In genomic region chr19:17590780-17591688, GRCh38 we compare ENCODE assay signal across 20 cellular contexts. TPM values are rescaled to one million over a fixed set of nuclear protein-coding genes. Genes with fewer than 3 reads are reported as not detected.
DNase-seq lines count a peak whose midpoint lies in the region; ATAC-seq and TF ChIP-seq lines count a peak whose summit lies in the region.
"Had no signal": no experiment of that assay in that cellular context is flagged by ENCODE, and none has a peak within 500 bp of the region (broad histone marks: within the 10 kb centered on the region; RNA-seq: fewer than 3 reads in every experiment).

No MANE protein-coding gene starts in this region.

- H3F3A ChIP-seq in GM23248 (ENCODE audit: insufficient read depth) = no peaks in the 10 kb centered on the region

- H3K9me3 Mint-ChIP-seq in activated T-cell treated with anti-CD3 and anti-CD28 coated beads, Interleukin-2, amount 50 U/mL, for 4 hours = no peaks in the 10 kb centered on the region
- H3K9me3 Mint-ChIP-seq in MCF 10A (ENCODE audit: unreplicated experiment) = no peaks in the 10 kb centered on the region
- H3K9me3 Mint-ChIP-seq: CD8-positive, alpha-beta T cell had no signal

- 55 to 58% methylated on average over 11 of the region's 11 CpGs for WGBS in GM23248 (ENCODE audit: low coverage in 1 of 2, low lambda C conversion rate in 2 of 2, missing lambda C conversion rate in 2 of 2), 2 experiments

- H2AFZ ChIP-seq in GM23248 (no peak overlapping the region), osteoblast (ENCODE audit: low read length) (no peak overlapping the region)

- H3K27ac Mint-ChIP-seq in MCF 10A (ENCODE audit: low read depth, unreplicated experiment) = no peak overlapping the region
- H3K27ac Mint-ChIP-seq: CD8-positive, alpha-beta T cell had no signal

- no peak for TF ChIP-seq RAD21 in Ishikawa (IDR thresholded peaks at IDR 0.05; ENCODE audit: low read depth)

- H3K36me3 ChIP-seq in GM23248 (ENCODE audit: low read depth) = no peaks in the 10 kb centered on the region
- H3K36me3 ChIP-seq in osteoblast (ENCODE audit: insufficient read depth, low read length) = no peaks in the 10 kb centered on the region
- H3K36me3 ChIP-seq: BLaER1 treated with 17β-estradiol and CSF1 and Interleukin-3, amounts not matched to agents 10 nM and 100 nM; Peyer's patch had no signal

- H4K20me1 ChIP-seq in GM23248 (ENCODE audit: insufficient read depth) = no peaks in the 10 kb centered on the region
- no peaks in the 10 kb centered on the region for H4K20me1 ChIP-seq in osteoblast (ENCODE audit: insufficient read depth, low read length)
- H4K20me1 ChIP-seq: BLaER1 treated with 17β-estradiol and CSF1 and Interleukin-3, amounts not matched to agents 10 nM and 100 nM had no signal

- no peak overlapping the region for H3K9ac ChIP-seq in GM23248
- H3K9ac ChIP-seq: BLaER1 treated with 17β-estradiol and CSF1 and Interleukin-3, amounts not matched to agents 10 nM and 100 nM had no signal

- H3K36me3 Mint-ChIP-seq in activated T-cell treated with anti-CD3 and anti-CD28 coated beads, Interleukin-2, amount 50 U/mL, for 4 hours (ENCODE audit: insufficient read depth) = no peaks in the 10 kb centered on the region
- no peaks in the 10 kb centered on the region for H3K36me3 Mint-ChIP-seq in MCF 10A (ENCODE audit: insufficient read depth, unreplicated experiment)
- H3K36me3 Mint-ChIP-seq: CD8-positive, alpha-beta T cell had no signal

- CTCF ChIA-PET in MCF 10A (lab: Yijun Ruan, JAX) = interaction anchor here (0.6 kb wide), 1 partner anchor 186 kb away, joined by 5 read pairs; no protein-coding TSS in a partner anchor

- POLR2A ChIA-PET in MCF 10A (lab: Yijun Ruan, JAX) = no interaction called here

- peak; percentile 80 to 84 for ATAC-seq in activated T-cell treated with anti-CD3 and anti-CD28 coated beads, Interleukin-2, amount 50 U/mL, for 4 hours
- ATAC-seq: CD8-positive, alpha-beta T cell; Right ventricle myocardium inferior had no signal

- H3K4me3 ChIP-seq in GM23248 (no peak overlapping the region), osteoblast (ENCODE audit: insufficient read depth, low read length) (no peak overlapping the region)
- H3K4me3 ChIP-seq: BLaER1 treated with 17β-estradiol and CSF1 and Interleukin-3, amounts not matched to agents 10 nM and 100 nM; Peyer's patch had no signal

- no peaks in the 10 kb centered on the region for H3K4me1 Mint-ChIP-seq in activated T-cell treated with anti-CD3 and anti-CD28 coated beads, Interleukin-2, amount 50 U/mL, for 4 hours (ENCODE audit: low read depth)
- H3K4me1 Mint-ChIP-seq in MCF 10A (ENCODE audit: insufficient read depth, unreplicated experiment) = no peaks in the 10 kb centered on the region

- in situ Hi-C loops in GM23248 (cut with MboI) = no loop called here

- no peak overlapping the region for H3K4me2 ChIP-seq in GM23248 (ENCODE audit: unreplicated experiment)
- no peak overlapping the region for H3K4me2 ChIP-seq in osteoblast (ENCODE audit: insufficient read depth, low read length)

- H3K4me3 Mint-ChIP-seq in activated T-cell treated with anti-CD3 and anti-CD28 coated beads, Interleukin-2, amount 50 U/mL, for 4 hours = no peak overlapping the region
- H3K4me3 Mint-ChIP-seq in MCF 10A (ENCODE audit: unreplicated experiment) = no peak overlapping the region
- H3K4me3 Mint-ChIP-seq: CD8-positive, alpha-beta T cell had no signal

- H3K79me2 ChIP-seq in GM23248 (ENCODE audit: insufficient read depth) = no peaks in the 10 kb centered on the region
- H3K79me2 ChIP-seq in osteoblast (ENCODE audit: insufficient read depth, low read length) = no peaks in the 10 kb centered on the region

- no peaks in the 10 kb centered on the region for H3K27me3 ChIP-seq in GM23248 (replicated peaks; ENCODE audit: insufficient read depth)
- H3K27me3 ChIP-seq in osteoblast (ENCODE audit: insufficient read depth, low read length) = peaks cover 7% of the 10 kb centered on the region
- H3K27me3 ChIP-seq: BLaER1 treated with 17β-estradiol and CSF1 and Interleukin-3, amounts not matched to agents 10 nM and 100 nM; Peyer's patch had no signal

- no peak overlapping the region for H3K27ac ChIP-seq in GM23248
- H3K27ac ChIP-seq in osteoblast (ENCODE audit: low read depth, low read length) = no peak overlapping the region
- H3K27ac ChIP-seq: BLaER1 treated with 17β-estradiol and CSF1 and Interleukin-3, amounts not matched to agents 10 nM and 100 nM; Peyer's patch had no signal

- BruUV-seq in MCF 10A (replicated peaks; lab: Mats Ljungman, UMichigan) = no TSS peak

- no peaks in the 10 kb centered on the region for H3K4me1 ChIP-seq in GM23248 (ENCODE audit: insufficient read depth)
- no peaks in the 10 kb centered on the region for H3K4me1 ChIP-seq in osteoblast (ENCODE audit: insufficient read depth, low read length)
- H3K4me1 ChIP-seq: Peyer's patch had no signal

- peaks cover 25% of the 10 kb centered on the region for H3K27me3 Mint-ChIP-seq in activated T-cell treated with anti-CD3 and anti-CD28 coated beads, Interleukin-2, amount 50 U/mL, for 4 hours (ENCODE audit: low read depth)
- H3K27me3 Mint-ChIP-seq in MCF 10A (ENCODE audit: insufficient read depth, unreplicated experiment) = peaks cover 11% of the 10 kb centered on the region

- TF ChIP-seq EP300 in Ishikawa (IDR thresholded peaks at IDR 0.05; ENCODE audit: borderline replicate concordance) = no peak

- no peak for DNase-seq in activated T-cell treated with anti-CD3 and anti-CD28 coated beads, Interleukin-2, amount 50 U/mL, for 4 hours
- DNase-seq in activated T-cell treated with anti-CD3 and anti-CD28 coated beads, Interleukin-2, amount 50 U/mL, for 1 hour = no peak
- DNase-seq in GM23248 (peak; percentile 11), osteoblast (ENCODE audit: insufficient read length, low spot score, missing footprints) (peak; percentile 69), NCI-H1092 (lab: John Stamatoyannopoulos, UW) (no peak), MCF 10A (ENCODE audit: unreplicated experiment) (no peak)
- DNase-seq: Calu3; CD8-positive, alpha-beta T cell; IMR-90; Kasumi-1; MM.1S; NCI-H187; NCI-H446; NCI-H526 treated with DMSO at 0.1 percent for 48 hours; NK-92 treated with Interleukin-12 subunit alpha and Interleukin-12 subunit beta, amount 100 ng/mL, for 24 hours; Peyer's patch; SW 1271 had no signal

- intact Hi-C loops in MCF 10A (cut with micrococcal nuclease) = no loop called here

- H3K9me3 ChIP-seq in GM23248 (ENCODE audit: low read depth) = no peaks in the 10 kb centered on the region
- no peaks in the 10 kb centered on the region for H3K9me3 ChIP-seq in osteoblast (ENCODE audit: low read depth, low read length)
- H3K9me3 ChIP-seq: BLaER1 treated with 17β-estradiol and CSF1 and Interleukin-3, amounts not matched to agents 10 nM and 100 nM; Peyer's patch had no signal

- H3K9me2 ChIP-seq in GM23248 (ENCODE audit: insufficient read depth) = no peaks in the 10 kb centered on the region

- TF ChIP-seq CTCF in osteoblast (IDR thresholded peaks at IDR 0.05; ENCODE audit: extremely low read depth, low read depth, low read length) = no peak
- TF ChIP-seq CTCF in MCF 10A (IDR thresholded peaks at IDR 0.05; ENCODE audit: unreplicated experiment) = no peak

TF ChIP-seq in Ishikawa, 13 proteins besides CTCF, POLR2A, EP300 and RAD21:
- peak; percentile 66 for TF ChIP-seq NFIC (IDR thresholded peaks at IDR 0.05)
- TF ChIP-seq, protein P1, sequence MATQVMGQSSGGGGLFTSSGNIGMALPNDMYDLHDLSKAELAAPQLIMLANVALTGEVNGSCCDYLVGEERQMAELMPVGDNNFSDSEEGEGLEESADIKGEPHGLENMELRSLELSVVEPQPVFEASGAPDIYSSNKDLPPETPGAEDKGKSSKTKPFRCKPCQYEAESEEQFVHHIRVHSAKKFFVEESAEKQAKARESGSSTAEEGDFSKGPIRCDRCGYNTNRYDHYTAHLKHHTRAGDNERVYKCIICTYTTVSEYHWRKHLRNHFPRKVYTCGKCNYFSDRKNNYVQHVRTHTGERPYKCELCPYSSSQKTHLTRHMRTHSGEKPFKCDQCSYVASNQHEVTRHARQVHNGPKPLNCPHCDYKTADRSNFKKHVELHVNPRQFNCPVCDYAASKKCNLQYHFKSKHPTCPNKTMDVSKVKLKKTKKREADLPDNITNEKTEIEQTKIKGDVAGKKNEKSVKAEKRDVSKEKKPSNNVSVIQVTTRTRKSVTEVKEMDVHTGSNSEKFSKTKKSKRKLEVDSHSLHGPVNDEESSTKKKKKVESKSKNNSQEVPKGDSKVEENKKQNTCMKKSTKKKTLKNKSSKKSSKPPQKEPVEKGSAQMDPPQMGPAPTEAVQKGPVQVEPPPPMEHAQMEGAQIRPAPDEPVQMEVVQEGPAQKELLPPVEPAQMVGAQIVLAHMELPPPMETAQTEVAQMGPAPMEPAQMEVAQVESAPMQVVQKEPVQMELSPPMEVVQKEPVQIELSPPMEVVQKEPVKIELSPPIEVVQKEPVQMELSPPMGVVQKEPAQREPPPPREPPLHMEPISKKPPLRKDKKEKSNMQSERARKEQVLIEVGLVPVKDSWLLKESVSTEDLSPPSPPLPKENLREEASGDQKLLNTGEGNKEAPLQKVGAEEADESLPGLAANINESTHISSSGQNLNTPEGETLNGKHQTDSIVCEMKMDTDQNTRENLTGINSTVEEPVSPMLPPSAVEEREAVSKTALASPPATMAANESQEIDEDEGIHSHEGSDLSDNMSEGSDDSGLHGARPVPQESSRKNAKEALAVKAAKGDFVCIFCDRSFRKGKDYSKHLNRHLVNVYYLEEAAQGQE (IDR thresholded peaks at IDR 0.05; ENCODE audit: low read depth) = no peak

RNA-seq across cellular contexts. Expression of gene COLGALT1, which starts 35.6 kb away (rescaled TPM):
- 100 to 1,000 TPM; 121 to 148 (median 139) TPM for total RNA-seq in activated T-cell treated with anti-CD3 and anti-CD28 coated beads, Interleukin-2, amount 50 U/mL, for 4 hours
- 126 and 134 TPM in 2 replicates for total RNA-seq in GM23248 (2014; rRNA removed; shearing (Covaris generic))
- polyA plus RNA-seq in GM23248 (2016; fragmentation: Nextera tagmentation; extraction: Ambion mirVana) = 98.9 and 104 TPM in 2 replicates
- total RNA-seq in osteoblast = 106 and 108 TPM in 2 replicates
- total RNA-seq in MCF 10A (2022) = 103 and 107 TPM in 2 replicates

Comparison
In these comparisons a context has a peak if more than half of its experiments do, and no peak if none do; other contexts are left out.
1. DNase-seq: peak in GM23248 (single experiment) and osteoblast (single experiment); none in activated T-cell treated with anti-CD3 and anti-CD28 coated beads, Interleukin-2, amount 50 U/mL, for 4 hours (single experiment), activated T-cell treated with anti-CD3 and anti-CD28 coated beads, Interleukin-2, amount 50 U/mL, for 1 hour (single experiment), NCI-H1092 (single experiment) and MCF 10A (single experiment).